In genomic region chr5:14204785-14205321, GRCh38 we compare ENCODE assay signal across 9 cellular contexts.
DNase-seq lines count a peak whose midpoint lies in the region; ATAC-seq, FAIRE-seq and TF ChIP-seq lines count a peak whose summit lies in the region.
"Had no signal": no experiment of that assay in that cellular context is flagged by ENCODE, and none has a peak within 500 bp of the region (broad histone marks: within the 10 kb centered on the region; RNA-seq: fewer than 3 reads in every experiment).

No MANE protein-coding gene starts in this region.

- DNase-seq in Calu3: peak; percentile 64
- DNase-seq in NAMALWA (ENCODE audit: low spot score): peak; percentile 65
- peak; percentile 85 for DNase-seq in bronchial epithelial cell (ENCODE audit: low read depth)
- DNase-seq in lung (ENCODE audit: low spot score): peak; percentile 50
- DNase-seq in stimulated activated CD4-positive, alpha-beta T cell treated with anti-CD3 and anti-CD28 coated beads, Interleukin-2, amount 100 ng/mL, for 24 hours: no peak
- no peak for DNase-seq in SIG-M5 (lab: John Stamatoyannopoulos, UW)
- no peak for DNase-seq in progenitor cell of endocrine pancreas (ENCODE audit: low spot score, unreplicated experiment)

- peak overlapping the region; percentile 86 for H3K27ac Mint-ChIP-seq in Calu3 (ENCODE audit: unreplicated experiment)
- no peak overlapping the region for H3K27ac Mint-ChIP-seq in progenitor cell of endocrine pancreas

- no peaks in the 10 kb centered on the region for H3K36me3 ChIP-seq in bronchial epithelial cell (ENCODE audit: control insufficient read depth, insufficient read depth, low read length)
- no peaks in the 10 kb centered on the region for H3K36me3 ChIP-seq in lung (ENCODE audit: control insufficient read depth in 2 of 2, insufficient read depth in 2 of 2, low read length in 2 of 2)

- H3K36me3 Mint-ChIP-seq in Calu3 (ENCODE audit: insufficient read depth, unreplicated experiment) (peaks cover 17% of the 10 kb centered on the region), progenitor cell of endocrine pancreas (ENCODE audit: insufficient read depth) (no peaks in the 10 kb centered on the region)

- FAIRE-seq in bronchial epithelial cell (lab: Jason Lieb, UNC): no peak
- FAIRE-seq: endometrium had no signal

- ATAC-seq in lung (ENCODE audit: insufficient read depth, low FRiP score) (peak; percentile 36), GM21526 (IDR thresholded peaks at IDR 0.05; ENCODE audit: low FRiP score, unreplicated experiment) (no peak)

- H3K4me1 Mint-ChIP-seq in Calu3 (ENCODE audit: low read depth, unreplicated experiment): peaks cover 68% of the 10 kb centered on the region
- H3K4me1 Mint-ChIP-seq in progenitor cell of endocrine pancreas (ENCODE audit: low read depth): peaks cover 34% of the 10 kb centered on the region

- H3K4me1 ChIP-seq in lung (ENCODE audit: control insufficient read depth in 2 of 2, insufficient read depth in 2 of 2, low read length in 2 of 2): peaks cover 24 to 28% of the 10 kb centered on the region in 2 donors

- no peak for TF ChIP-seq CTCF in Calu3 (IDR thresholded peaks at IDR 0.05; ENCODE audit: unreplicated experiment)
- no peak for TF ChIP-seq CTCF in bronchial epithelial cell (IDR thresholded peaks at IDR 0.05; ENCODE audit: insufficient read depth, low read length, severe bottlenecking)
- no peak for TF ChIP-seq CTCF in lung (IDR thresholded peaks at IDR 0.05; ENCODE audit: control extremely low read depth, extremely low read depth)
- no peak for TF ChIP-seq CTCF in progenitor cell of endocrine pancreas (IDR thresholded peaks at IDR 0.05; ENCODE audit: unreplicated experiment)

- WGBS in lung, 2 donors: 6 to 11% methylated on average over 9 of the region's 9 CpGs

- no peaks in the 10 kb centered on the region for H3K27me3 Mint-ChIP-seq in Calu3 (ENCODE audit: unreplicated experiment)
- no peaks in the 10 kb centered on the region for H3K27me3 Mint-ChIP-seq in progenitor cell of endocrine pancreas

- CTCF ChIA-PET in Calu3 (lab: Charles Lee): interaction anchor here (0.6 to 0.8 kb wide), 2 partner anchors 17 to 48 kb away, joined by 3 to 6 read pairs; no protein-coding TSS in a partner anchor

- H3K4me3 ChIP-seq in bronchial epithelial cell (ENCODE audit: low read depth, low read length) (peak overlapping the region; percentile 20), lung (no peak overlapping the region)

- H3K9me3 Mint-ChIP-seq in Calu3 (ENCODE audit: low read depth, unreplicated experiment) (no peaks in the 10 kb centered on the region), progenitor cell of endocrine pancreas (ENCODE audit: low read depth) (no peaks in the 10 kb centered on the region)

- H3K27ac ChIP-seq in lung (ENCODE audit: low read depth in 1 of 2, low read length in 1 of 2): peak overlapping the region; percentile 46 to 90

- H3K4me3 Mint-ChIP-seq in Calu3 (ENCODE audit: low read depth, unreplicated experiment): peak overlapping the region; percentile 43
- H3K4me3 Mint-ChIP-seq in progenitor cell of endocrine pancreas (ENCODE audit: low read depth): no peak overlapping the region

- H3K27me3 ChIP-seq in bronchial epithelial cell (ENCODE audit: control insufficient read depth, insufficient read depth, low read length) (no peaks in the 10 kb centered on the region), lung (ENCODE audit: control insufficient read depth, insufficient read depth) (no peaks in the 10 kb centered on the region)

- H3K9me3 ChIP-seq in lung (ENCODE audit: control insufficient read depth in 2 of 2, insufficient read depth in 1 of 2, low read length in 1 of 2): no peaks in the 10 kb centered on the region

- intact Hi-C loops in Calu3 (cut with micrococcal nuclease; ENCODE audit: unreplicated experiment): loop anchor here (2.0 kb wide), 1 partner anchor 14 kb away; no protein-coding TSS in a partner anchor

- no TSS peak for BruUV-seq in Calu3 (replicated peaks; lab: Mats Ljungman, UMichigan)

Comparison
In these comparisons a context has a peak if more than half of its experiments do, and no peak if none do; other contexts are left out.
1. DNase-seq: peak in Calu3 (single experiment), NAMALWA (single experiment), bronchial epithelial cell (single experiment) and lung (single experiment); none in stimulated activated CD4-positive, alpha-beta T cell treated with anti-CD3 and anti-CD28 coated beads, Interleukin-2, amount 100 ng/mL, for 24 hours (0 of 2), SIG-M5 (single experiment) and progenitor cell of endocrine pancreas (single experiment).